In genomic region chr6:148927581-148927980, GRCh38 we compare ENCODE assay signal across 8 cellular contexts.
"Had no signal": no experiment of that assay in that cellular context is flagged by ENCODE, and none has a peak within 500 bp of the region (broad histone marks: within the 10 kb centered on the region; RNA-seq: fewer than 3 reads in every experiment).

No MANE protein-coding gene starts in this region.

- DNase-seq: GM23248, GOT3, H7, H9, HCEC 1CT, HFFc6 had no signal

- ATAC-seq: GM23338, HCT116 had no signal
